In the genomic region with DNA sequence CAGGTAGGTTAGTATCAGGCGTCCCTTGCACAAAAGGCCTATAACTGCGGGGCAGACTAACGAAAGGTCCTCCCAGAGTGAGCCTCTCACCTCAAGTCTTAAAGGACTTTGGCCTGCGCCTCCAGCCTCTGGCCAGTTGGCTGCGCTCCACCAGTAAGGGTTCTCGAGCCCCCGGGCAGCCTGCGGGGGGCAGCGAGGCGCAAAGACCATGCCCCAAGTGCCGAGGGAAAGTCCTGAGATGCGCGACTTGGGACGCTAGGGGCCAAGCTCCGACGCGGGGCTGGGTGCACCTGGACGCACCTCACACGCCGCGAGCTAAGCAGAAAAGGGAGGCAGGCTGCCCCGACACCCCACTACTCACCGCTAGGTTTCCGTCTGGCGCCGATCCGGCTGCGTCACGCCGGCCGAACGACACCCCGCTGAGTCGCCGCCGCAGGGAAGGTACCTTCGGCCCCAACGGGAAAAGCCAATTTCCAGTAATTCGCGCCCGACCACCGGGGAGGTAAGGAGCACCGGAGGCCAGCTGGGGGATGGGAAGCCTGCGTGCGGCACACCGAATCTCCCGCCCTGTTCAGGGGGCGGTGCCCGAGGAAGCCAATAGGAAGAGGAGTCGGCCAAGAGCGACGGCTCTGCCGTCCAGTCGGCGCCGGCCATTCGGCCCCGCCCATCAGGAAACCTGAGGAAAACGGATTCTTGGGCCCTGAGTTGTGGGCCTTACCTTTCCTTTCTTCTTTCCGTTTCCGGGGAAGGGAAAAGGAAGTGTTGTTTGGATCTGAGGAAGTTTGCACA, we compare ENCODE assay signal across 8 cellular contexts. TPM values are rescaled to one million over a fixed set of nuclear protein-coding genes. Genes with fewer than 3 reads are reported as not detected.
DNase-seq lines count a peak whose midpoint lies in the region; ATAC-seq and TF ChIP-seq lines count a peak whose summit lies in the region.

Gene ORC2 (minus strand): TSS at position 532 of the 789 bp plus-strand sequence. CDS start 5,537 bp downstream, outside the sequence.

- H3K27me3 Mint-ChIP-seq in CD8-positive, alpha-beta T cell (ENCODE audit: low read depth): no peaks in the 10 kb centered on the region
- H3K27me3 Mint-ChIP-seq in activated CD4-positive, alpha-beta memory T cell treated with anti-CD3 and anti-CD28 coated beads for 36 hours: no peaks in the 10 kb centered on the region

- H3K4me1 Mint-ChIP-seq in CD8-positive, alpha-beta T cell (ENCODE audit: low read depth): peaks cover 57% of the 10 kb centered on the region
- H3K4me1 Mint-ChIP-seq in activated CD4-positive, alpha-beta memory T cell treated with anti-CD3 and anti-CD28 coated beads for 36 hours (ENCODE audit: low read depth): peaks cover 60% of the 10 kb centered on the region

- H3K9me3 Mint-ChIP-seq in CD8-positive, alpha-beta T cell: no peaks in the 10 kb centered on the region
- no peaks in the 10 kb centered on the region for H3K9me3 Mint-ChIP-seq in activated CD4-positive, alpha-beta memory T cell treated with anti-CD3 and anti-CD28 coated beads for 36 hours

- H3K27ac Mint-ChIP-seq in CD8-positive, alpha-beta T cell: peak within 1 kb of the TSS; percentile 99
- peak within 1 kb of the TSS; percentile 93 for H3K27ac Mint-ChIP-seq in activated CD4-positive, alpha-beta memory T cell treated with anti-CD3 and anti-CD28 coated beads for 36 hours

- no peaks in the 10 kb centered on the region for H3K36me3 ChIP-seq in CD8-positive, alpha-beta T cell (ENCODE audit: insufficient read depth, low read length)
- no peaks in the 10 kb centered on the region for H3K36me3 ChIP-seq in duodenal mucosa (ENCODE audit: control insufficient read depth in 1 of 2, insufficient read depth in 2 of 2, low read length in 2 of 2)
- H3K36me3 ChIP-seq in right lobe of liver: peaks cover 0 to 2% (median 0%) of the 10 kb centered on the region in 4 donors

- WGBS in right lobe of liver (ENCODE audit: insufficient coverage, low coverage, low lambda C conversion rate, missing lambda C conversion rate): 1% methylated on average over 20 of the region's 61 CpGs

- ATAC-seq in CD8-positive, alpha-beta T cell: peak; percentile 94
- ATAC-seq in GM19452 (IDR thresholded peaks at IDR 0.05; ENCODE audit: unreplicated experiment) (peak; percentile 90), right lobe of liver (peak; percentile 98 to 100 (median 98))

- H3K4me3 ChIP-seq in CD8-positive, alpha-beta T cell (ENCODE audit: low read depth, low read length): peak within 1 kb of the TSS; percentile 70
- H3K4me3 ChIP-seq in duodenal mucosa (ENCODE audit: low read depth in 1 of 2, low read length in 2 of 2): peak within 1 kb of the TSS; percentile 97 to 99
- H3K4me3 ChIP-seq in right lobe of liver: peak within 1 kb of the TSS; percentile 77 to 86 (median 85)

- H3K9me3 ChIP-seq in CD8-positive, alpha-beta T cell (ENCODE audit: low read length): no peaks in the 10 kb centered on the region
- H3K9me3 ChIP-seq in duodenal mucosa (ENCODE audit: control insufficient read depth in 1 of 2, low read length in 2 of 2) (no peaks in the 10 kb centered on the region), right lobe of liver (no peaks in the 10 kb centered on the region)

- CTCF ChIA-PET in CD8-positive, alpha-beta T cell (lab: Charles Lee): interaction anchor here (0.6 to 2.5 kb wide), 29 partner anchors 8 to 269 kb away, joined by 3 to 22 read pairs (median 3); partner anchors contain the start of genes NDUFB3, NIF3L1 and PPIL3
- CTCF ChIA-PET in activated CD4-positive, alpha-beta memory T cell treated with anti-CD3 and anti-CD28 coated beads for 36 hours (lab: Charles Lee): interaction anchor here (1.0 to 3.3 kb wide), 26 partner anchors 10 to 301 kb away, joined by 3 to 33 read pairs (median 4); partner anchors contain the start of genes CASP10, CFLAR, CLK1 and HYCC2

- peak within 1 kb of the TSS; percentile 99 for H3K4me3 Mint-ChIP-seq in CD8-positive, alpha-beta T cell
- peak within 1 kb of the TSS; percentile 89 for H3K4me3 Mint-ChIP-seq in activated CD4-positive, alpha-beta memory T cell treated with anti-CD3 and anti-CD28 coated beads for 36 hours

- H3K9ac ChIP-seq in duodenal mucosa (ENCODE audit: low read depth in 1 of 2, low read length in 2 of 2): peak within 1 kb of the TSS; percentile 72 to 90

- no peaks in the 10 kb centered on the region for H3K27me3 ChIP-seq in CD8-positive, alpha-beta T cell (ENCODE audit: insufficient read depth, low read length)
- H3K27me3 ChIP-seq in duodenal mucosa (ENCODE audit: control insufficient read depth in 1 of 2, insufficient read depth in 2 of 2, low read length in 2 of 2) (no peaks in the 10 kb centered on the region), right lobe of liver (no peaks in the 10 kb centered on the region)

- peaks cover 30% of the 10 kb centered on the region for H3K4me1 ChIP-seq in CD8-positive, alpha-beta T cell (ENCODE audit: insufficient read depth, low read length)
- peaks cover 22 to 28% of the 10 kb centered on the region in 2 donors for H3K4me1 ChIP-seq in duodenal mucosa (ENCODE audit: control insufficient read depth in 1 of 2, insufficient read depth in 2 of 2, low read length in 2 of 2)
- peaks cover 0 to 39% (median 17%) of the 10 kb centered on the region in 4 donors for H3K4me1 ChIP-seq in right lobe of liver

- intact Hi-C loops in CD8-positive, alpha-beta T cell (cut with DNase I, micrococcal nuclease): loop anchor here (1.0 to 10.0 kb wide), 17 partner anchors 17 to 681 kb away; partner anchors contain the start of genes BZW1 (in 2 of the 2), CLK1 (in 2 of the 2), HYCC2 (in 2 of the 2) and NIF3L1 (in 1 of the 2)
- intact Hi-C loops in activated CD4-positive, alpha-beta memory T cell treated with anti-CD3 and anti-CD28 coated beads for 36 hours (cut with micrococcal nuclease): loop anchor here (1.0 to 10.0 kb wide), 7 partner anchors 19 to 269 kb away; partner anchors contain the start of genes NIF3L1 and PPIL3
- intact Hi-C loops in right lobe of liver (cut with DNase I): no loop called here

- peak; percentile 51 for TF ChIP-seq CTCF in CD8-positive, alpha-beta T cell (IDR thresholded peaks at IDR 0.05)
- TF ChIP-seq CTCF in right lobe of liver (IDR thresholded peaks at IDR 0.05): peak; percentile 30 to 65 (median 38)

- peaks cover 22% of the 10 kb centered on the region for H3K36me3 Mint-ChIP-seq in CD8-positive, alpha-beta T cell
- peaks cover 6% of the 10 kb centered on the region for H3K36me3 Mint-ChIP-seq in activated CD4-positive, alpha-beta memory T cell treated with anti-CD3 and anti-CD28 coated beads for 36 hours

- peak; percentile 84 to 94 (median 90) for DNase-seq in CD8-positive, alpha-beta T cell
- DNase-seq in HK-2 (ENCODE audit: unreplicated experiment): peak; percentile 97
- peak; percentile 83 for DNase-seq in NCI-H82 treated with DMSO at 0.1 percent for 48 hours (lab: John Stamatoyannopoulos, UW; ENCODE audit: unreplicated experiment)
- peak; percentile 95 for DNase-seq in activated CD4-positive, alpha-beta memory T cell treated with anti-CD3 and anti-CD28 coated beads for 36 hours
- DNase-seq in right lobe of liver: peak; percentile 96 to 97 (median 96)
- DNase-seq in stimulated activated CD4-positive, alpha-beta T cell treated with anti-CD3 and anti-CD28 coated beads, Interleukin-4, amount 100 ng/mL, for 4 hours: peak; percentile 90

- no peak for TF ChIP-seq POLR2A in right lobe of liver (IDR thresholded peaks at IDR 0.05)

- POLR2A ChIA-PET in CD8-positive, alpha-beta T cell (lab: Charles Lee): interaction anchor here (0.6 to 2.4 kb wide), 18 partner anchors 10 to 488 kb away, joined by 3 to 20 read pairs (median 5); partner anchors contain the start of genes CFLAR, CLK1, NIF3L1 and PPIL3
- POLR2A ChIA-PET in activated CD4-positive, alpha-beta memory T cell treated with anti-CD3 and anti-CD28 coated beads for 36 hours (lab: Charles Lee): interaction anchor here (0.5 to 2.0 kb wide), 8 partner anchors 13 to 168 kb away, joined by 3 to 8 read pairs (median 3); partner anchors contain the start of genes CLK1, NDUFB3, NIF3L1 and PPIL3

- H3K27ac ChIP-seq in CD8-positive, alpha-beta T cell (ENCODE audit: low read depth, low read length): peak within 1 kb of the TSS; percentile 76
- peak within 1 kb of the TSS; percentile 89 for H3K27ac ChIP-seq in duodenal mucosa (ENCODE audit: low read depth, low read length)
- H3K27ac ChIP-seq in right lobe of liver: peak within 1 kb of the TSS; percentile 68 to 86 (median 73)

RNA-seq across cellular contexts. Expression of gene ORC2, which starts in this region (rescaled TPM):
- total RNA-seq in CD8-positive, alpha-beta T cell: 10 to 100 TPM; 17.7 to 21.3 TPM
- total RNA-seq in activated CD4-positive, alpha-beta memory T cell treated with anti-CD3 and anti-CD28 coated beads for 36 hours: 10 to 100 TPM; 53.0 to 65.1 TPM
- 10 to 100 TPM in 3 of 6 experiments, 1 to 10 TPM in 3; 5.3 to 13.6 (median 8.4) TPM for total RNA-seq in right lobe of liver

Comparison
In these comparisons a context has a peak if more than half of its experiments do, and no peak if none do; other contexts are left out.
1. Peak in every context shown above with its lines: DNase-seq, ATAC-seq, H3K4me3 ChIP-seq and H3K27ac ChIP-seq.
2. intact Hi-C loops: an anchor here in CD8-positive, alpha-beta T cell (1.0 to 10.0 kb wide) and activated CD4-positive, alpha-beta memory T cell treated with anti-CD3 and anti-CD28 coated beads for 36 hours (1.0 to 10.0 kb wide); none called in right lobe of liver.